ENCODE assay signal across 23 cellular contexts in genomic region chr9:117733465-117733864, GRCh38. TPM values are rescaled to one million over a fixed set of nuclear protein-coding genes. Genes with fewer than 3 reads are reported as not detected.
A peak's percentile ranks its signal among the peaks of the same experiment; 100 is the strongest.
DNase-seq lines count a peak whose midpoint lies in the region; ATAC-seq and TF ChIP-seq lines count a peak whose summit lies in the region.
"Had no signal": no experiment of that assay in that cellular context is flagged by ENCODE, and none has a peak within 500 bp of the region (broad histone marks: within the 10 kb centered on the region; RNA-seq: fewer than 3 reads in every experiment).

No MANE protein-coding gene starts in this region.

- H3K79me2 ChIP-seq in Karpas-422 (ENCODE audit: low read length), result no peaks in the 10 kb centered on the region
- no peaks in the 10 kb centered on the region for H3K79me2 ChIP-seq in osteoblast (ENCODE audit: insufficient read depth, low read length)
- H3K79me2 ChIP-seq in hepatocyte, result no peaks in the 10 kb centered on the region

- H3K27me3 ChIP-seq in Karpas-422 (ENCODE audit: low read length), result no peaks in the 10 kb centered on the region
- H3K27me3 ChIP-seq in osteoblast (ENCODE audit: insufficient read depth, low read length), result no peaks in the 10 kb centered on the region
- no peaks in the 10 kb centered on the region for H3K27me3 ChIP-seq in hepatocyte
- H3K27me3 ChIP-seq: breast epithelium had no signal

- no peak overlapping the region for H3K4me2 ChIP-seq in Karpas-422 (ENCODE audit: low read depth, low read length, poor library complexity, severe bottlenecking)
- peak overlapping the region; percentile 32 for H3K4me2 ChIP-seq in osteoblast (ENCODE audit: insufficient read depth, low read length)
- no peak overlapping the region for H3K4me2 ChIP-seq in hepatocyte

- no peak for ATAC-seq in GM21360 (IDR thresholded peaks at IDR 0.05; ENCODE audit: unreplicated experiment)
- ATAC-seq: HepG2; SK-N-SH treated with all-trans-retinoic acid at 6 μM for 48 hours; stimulated activated naive B cell treated with anti-CD40 and anti-IgM and Interleukin-4, amounts not matched to agents 10 μg/mL and 1 μg/mL and 100 μg/mL, for 72 hours had no signal

- H2AFZ ChIP-seq in Karpas-422 (ENCODE audit: low read length) (no peak overlapping the region), osteoblast (ENCODE audit: low read length) (peak overlapping the region; percentile 87), hepatocyte (no peak overlapping the region)

- H3K9me2 ChIP-seq in Karpas-422 (replicated peaks; ENCODE audit: insufficient read depth, low read length) (no peaks in the 10 kb centered on the region), hepatocyte (replicated peaks; ENCODE audit: insufficient read depth) (no peaks in the 10 kb centered on the region)

- H3K4me3 ChIP-seq in Karpas-422 (ENCODE audit: low read length), result no peak overlapping the region
- H3K4me3 ChIP-seq in osteoblast (ENCODE audit: insufficient read depth, low read length), result peak overlapping the region; percentile 21
- no peak overlapping the region for H3K4me3 ChIP-seq in hepatocyte
- H3K4me3 ChIP-seq: breast epithelium, prostate gland, thoracic aorta had no signal

- peak; percentile 26 for DNase-seq in COLO668 (lab: John Stamatoyannopoulos, UW; ENCODE audit: unreplicated experiment)
- DNase-seq in Karpas-422, result peak; percentile 4
- no peak for DNase-seq in caudate nucleus (lab: John Stamatoyannopoulos, UW)
- no peak for DNase-seq in osteoblast (ENCODE audit: insufficient read length, low spot score, missing footprints)
- DNase-seq in foreskin melanocyte, result no peak
- DNase-seq in hepatocyte (ENCODE audit: low spot score), result no peak
- DNase-seq: activated CD4-positive, alpha-beta T cell treated with anti-CD3 and anti-CD28 coated beads, Interleukin-2, amount 50 U/mL, for 4 hours; activated naive CD4-positive, alpha-beta T cell treated with anti-CD3 and anti-CD28 coated beads, Interleukin-2, amount 50 U/mL, for 16 hours; amygdala; C1 segment of cervical spinal cord; cortex of kidney; NCI-H1048; NCI-H187 treated with DMSO at 0.1 percent for 48 hours; NCI-H510A; stimulated activated CD4-positive, alpha-beta T cell treated with anti-CD3 and anti-CD28 coated beads, Interleukin-2, amount 100 ng/mL, for 48 hours; stimulated activated naive B cell treated with anti-CD40 and anti-IgM and Interleukin-4, amounts not matched to agents 10 μg/mL and 1 μg/mL and 100 μg/mL, for 72 hours had no signal

- no peaks in the 10 kb centered on the region for H3K4me1 ChIP-seq in Karpas-422 (ENCODE audit: low read length)
- H3K4me1 ChIP-seq in osteoblast (ENCODE audit: insufficient read depth, low read length), result peaks cover 20% of the 10 kb centered on the region
- H3K4me1 ChIP-seq in hepatocyte (ENCODE audit: insufficient read depth), result peaks cover 4% of the 10 kb centered on the region
- H3K4me1 ChIP-seq: breast epithelium, prostate gland had no signal

- no peaks in the 10 kb centered on the region for H3K9me3 ChIP-seq in Karpas-422 (ENCODE audit: low read length)
- no peaks in the 10 kb centered on the region for H3K9me3 ChIP-seq in osteoblast (ENCODE audit: low read depth, low read length)
- H3K9me3 ChIP-seq in hepatocyte (ENCODE audit: low read depth), result no peaks in the 10 kb centered on the region
- H3K9me3 ChIP-seq: breast epithelium, prostate gland, thoracic aorta had no signal

- H3K27ac ChIP-seq in Karpas-422 (ENCODE audit: low read length) (no peak overlapping the region), caudate nucleus (ENCODE audit: low read depth, low read length) (peak overlapping the region; percentile 11), osteoblast (ENCODE audit: low read depth, low read length) (no peak overlapping the region), hepatocyte (no peak overlapping the region)
- H3K27ac ChIP-seq: breast epithelium, prostate gland, thoracic aorta had no signal

- H3K9ac ChIP-seq in Karpas-422 (ENCODE audit: low read length), result no peak overlapping the region

- 82% methylated on average over 1 of the region's 1 CpG for WGBS in hepatocyte (ENCODE audit: low lambda C conversion rate, missing lambda C conversion rate)

- no peaks in the 10 kb centered on the region for H3K36me3 ChIP-seq in Karpas-422 (ENCODE audit: insufficient read depth, low read length)
- no peaks in the 10 kb centered on the region for H3K36me3 ChIP-seq in osteoblast (ENCODE audit: insufficient read depth, low read length)
- no peaks in the 10 kb centered on the region for H3K36me3 ChIP-seq in hepatocyte (replicated peaks; ENCODE audit: insufficient read depth, low read depth)
- H3K36me3 ChIP-seq: breast epithelium, prostate gland, thoracic aorta had no signal

- H4K20me1 ChIP-seq in Karpas-422 (ENCODE audit: insufficient read depth, low read depth, low read length), result no peaks in the 10 kb centered on the region
- no peaks in the 10 kb centered on the region for H4K20me1 ChIP-seq in osteoblast (ENCODE audit: insufficient read depth, low read length)
- H4K20me1 ChIP-seq in hepatocyte (ENCODE audit: insufficient read depth, poor library complexity, severe bottlenecking), result no peaks in the 10 kb centered on the region

- TF ChIP-seq CTCF in osteoblast (IDR thresholded peaks at IDR 0.05; ENCODE audit: extremely low read depth, low read depth, low read length) (no peak), hepatocyte (IDR thresholded peaks at IDR 0.05; ENCODE audit: poor library complexity) (no peak)

RNA-seq across cellular contexts. Expression of gene TLR4, which starts 29.3 kb away (rescaled TPM):
- total RNA-seq in Karpas-422 (2014; rRNA removed; shearing (Covaris generic); ENCODE audit: low replicate concordance), result 5.8 and 7.3 TPM in 2 replicates
- total RNA-seq in osteoblast, result 44.2 and 46.7 TPM in 2 replicates
- 1.7 and 2.4 TPM in 2 replicates for total RNA-seq in hepatocyte
- 0.33 and 0.90 TPM in 2 replicates for polyA plus RNA-seq in hepatocyte
- total RNA-seq: activated T-helper 1 cell treated with anti-CD3 and anti-CD28 coated beads, Interleukin-12 subunit alpha, Interleukin-12 subunit beta, Interleukin-2, Interleukin-4 antibody, amounts not matched to agents 30 ng/mL and 10 ng/mL and 1 ng/mL, durations not matched to agents 14 hours and 24 hours and 36 hours had no signal

Comparison
In these comparisons a context has a peak if more than half of its experiments do, and no peak if none do; other contexts are left out.
1. DNase-seq: peak in COLO668 (single experiment) and Karpas-422 (single experiment); none in caudate nucleus (0 of 61), osteoblast (single experiment), foreskin melanocyte (single experiment) and hepatocyte (single experiment).